8 cellular contexts compared by ENCODE assay signal in the genomic region with DNA sequence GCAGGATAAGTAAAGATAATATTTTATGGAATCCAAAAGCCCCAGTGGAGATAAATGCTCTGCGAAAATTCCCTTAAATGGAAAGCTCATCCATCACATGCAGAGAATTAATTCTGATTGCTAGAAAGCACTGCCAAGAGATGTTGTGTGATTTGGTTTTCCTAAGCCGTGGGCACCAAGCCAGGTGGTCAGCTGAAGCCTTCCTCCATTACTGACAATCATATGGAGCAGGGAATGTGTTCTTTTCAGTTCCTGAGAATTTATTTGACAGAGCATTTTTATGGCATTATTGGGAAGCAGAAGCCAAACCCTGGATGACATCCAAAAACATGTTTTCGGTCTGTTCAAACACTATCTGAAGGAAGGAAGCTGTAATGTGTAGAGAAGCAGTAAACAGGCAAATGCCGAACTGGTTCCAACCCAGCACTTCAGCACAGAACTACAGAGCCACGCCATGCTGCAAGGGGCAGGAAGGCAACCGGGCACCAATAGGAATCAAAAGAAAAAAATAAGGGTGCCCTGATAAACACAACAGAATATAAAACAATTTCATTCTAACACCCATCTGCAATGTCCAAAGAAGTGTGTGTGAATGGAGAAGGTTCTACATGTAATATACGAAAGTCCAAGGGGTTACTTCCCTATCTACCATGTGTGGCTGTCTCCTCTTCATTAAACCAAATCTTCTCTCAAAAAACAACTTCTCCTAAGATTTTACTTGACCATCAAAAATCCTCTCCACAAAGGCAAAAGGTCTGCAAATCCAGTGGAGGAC. TPM values are rescaled to one million over a fixed set of nuclear protein-coding genes. Genes with fewer than 3 reads are reported as not detected.
DNase-seq lines count a peak whose midpoint lies in the region; ATAC-seq and TF ChIP-seq lines count a peak whose summit lies in the region.

No MANE protein-coding gene starts in this region.

- peaks cover 0 to 32% (median 19%) of the 10 kb centered on the region in 9 donors for H3K4me1 ChIP-seq in heart right ventricle
- peaks cover 0 to 34% (median 31%) of the 10 kb centered on the region in 4 donors for H3K4me1 ChIP-seq in sigmoid colon
- peaks cover 3% of the 10 kb centered on the region; the same call in 1 of the 2 replicates for H3K4me1 ChIP-seq in H9 (ENCODE audit: insufficient read depth, low read length)

- H3K18ac ChIP-seq in H9 (ENCODE audit: insufficient read length, low read depth, low read length) = no peak overlapping the region

- no peak overlapping the region for H3K4ac ChIP-seq in H9 (ENCODE audit: low read depth, low read length)

- no peak for TF ChIP-seq POLR2A in sigmoid colon (IDR thresholded peaks at IDR 0.05)

- H4K8ac ChIP-seq in H9 (replicated peaks; ENCODE audit: insufficient read length, low read depth, low read length) = no peak overlapping the region

- TF ChIP-seq EP300 in sigmoid colon (IDR thresholded peaks at IDR 0.05) = no peak

- H3K4me1 Mint-ChIP-seq in H9 = peaks cover 24 to 25% of the 10 kb centered on the region in 2 experiments

- 34 to 40% methylated on average over 7 of the region's 7 CpGs for WGBS in heart right ventricle, 2 donors
- WGBS in sigmoid colon, 2 donors = 8 to 39% methylated on average over 7 of the region's 7 CpGs
- WGBS in H9 (ENCODE audit: extremely low coverage, insufficient read length, low lambda C conversion rate) = no CpG with 5 or more reads among the region's 7 CpGs

- H3K4me3 ChIP-seq in HFF-Myc (replicated peaks; ENCODE audit: low read depth, low read length) (no peak overlapping the region), heart right ventricle (peak overlapping the region in 1 of 10 donors; percentile 4), sigmoid colon (no peak overlapping the region)

- no peak overlapping the region for H2BK15ac ChIP-seq in H9 (ENCODE audit: low read depth, low read length)

- H3K79me2 ChIP-seq in H9 (ENCODE audit: insufficient read depth, low read length) = no peaks in the 10 kb centered on the region; the same call in 1 of the 2 replicates

- H4K20me1 ChIP-seq in H9 (ENCODE audit: control insufficient read depth, insufficient read depth, insufficient read length) = no peaks in the 10 kb centered on the region

- H3K27ac Mint-ChIP-seq in H9 = no peak overlapping the region; a peak in 1 of 7 replicates

- no peak overlapping the region for H3K14ac ChIP-seq in H9 (ENCODE audit: insufficient read depth, low read length)

- no peaks in the 10 kb centered on the region for H3K9me3 Mint-ChIP-seq in H9

- H3K9ac ChIP-seq in H9 (ENCODE audit: extremely low read depth, insufficient read length, low read length) = no peak overlapping the region

- H3K27me3 ChIP-seq in heart right ventricle (no peaks in the 10 kb centered on the region), sigmoid colon (no peaks in the 10 kb centered on the region), H9 (ENCODE audit: insufficient read depth, low read length) (no peaks in the 10 kb centered on the region)

- H3K36me3 Mint-ChIP-seq in H9 (ENCODE audit: insufficient read depth in 1 of 3, low read depth in 3 of 3) = peaks cover 0 to 3% (median 0%) of the 10 kb centered on the region in 3 experiments; a peak in 1 of 7 replicates

- H4K5ac ChIP-seq in H9 (ENCODE audit: insufficient read length, low read depth, low read length) = no peak overlapping the region

- peak in 6 of 8 donors; percentile 44 to 75 (median 58) for ATAC-seq in heart right ventricle
- no peak for ATAC-seq in GM18861 (IDR thresholded peaks at IDR 0.05; ENCODE audit: unreplicated experiment)
- ATAC-seq in HG03521 (IDR thresholded peaks at IDR 0.05; ENCODE audit: unreplicated experiment) = no peak

- H3K27ac ChIP-seq in VCaP (peak overlapping the region; percentile 79), heart right ventricle (peak overlapping the region in 4 of 10 donors; percentile 1 to 55 (median 14)), sigmoid colon (peak overlapping the region; percentile 21 to 61 (median 43)), H9 (ENCODE audit: insufficient read length, low read depth, low read length) (no peak overlapping the region)

- no peak overlapping the region for H2BK20ac ChIP-seq in H9 (ENCODE audit: low read depth, low read length, poor library complexity, severe bottlenecking)

- no peak overlapping the region for H3K56ac ChIP-seq in H9 (ENCODE audit: insufficient read length, low read depth, low read length)

- no peaks in the 10 kb centered on the region for H3K79me1 ChIP-seq in H9 (ENCODE audit: insufficient read depth, low read depth, low read length, poor library complexity, severe bottlenecking)

- H3K27me3 Mint-ChIP-seq in H9 (ENCODE audit: low read depth) = no peaks in the 10 kb centered on the region

- no peak overlapping the region for H4K91ac ChIP-seq in H9 (ENCODE audit: insufficient read length, low read depth, low read length)

- no peak overlapping the region for H3K4me3 Mint-ChIP-seq in H9

- DNase-seq in HFF-Myc (ENCODE audit: extremely low read depth, low read depth) (peak; percentile 74), heart right ventricle (peak in 1 of 2 donors; percentile 15), sigmoid colon (no peak), COLO668 (lab: John Stamatoyannopoulos, UW; ENCODE audit: unreplicated experiment) (no peak), H9 (no peak)

- H2BK5ac ChIP-seq in H9 (ENCODE audit: insufficient read length, low read length) = no peak overlapping the region

- H2BK120ac ChIP-seq in H9 (ENCODE audit: low read depth, low read length, poor library complexity, severe bottlenecking) = no peak overlapping the region

- intact Hi-C loops in heart right ventricle (cut with DNase I) (loop anchor here in 2 of 10 donors (5.0 kb wide), 2 partner anchors 66 to 436 kb away; no protein-coding TSS in a partner anchor), sigmoid colon (cut with DNase I) (loop anchor here (5.0 kb wide), 1 partner anchor 326 kb away; the partner anchor contains the start of gene LHFPL2)

- no peak overlapping the region for H3K23ac ChIP-seq in H9 (ENCODE audit: insufficient read length, low read depth, low read length)

- H2BK12ac ChIP-seq in H9 (ENCODE audit: insufficient read length, low read depth, low read length) = no peak overlapping the region

- H3K36me3 ChIP-seq in heart right ventricle (peaks cover 0 to 10% (median 0%) of the 10 kb centered on the region in 9 donors), sigmoid colon (no peaks in the 10 kb centered on the region)

- no peaks in the 10 kb centered on the region for H3K23me2 ChIP-seq in H9 (ENCODE audit: insufficient read length, low read depth, low read length, poor library complexity, severe bottlenecking)

- no peak overlapping the region for H2AFZ ChIP-seq in H9 (ENCODE audit: low read length)

- TF ChIP-seq CTCF in HFF-Myc (IDR thresholded peaks at IDR 0.05; ENCODE audit: low read depth, low read length, missing control alignments) (no peak), VCaP (conservative IDR thresholded peaks at IDR 0.05) (no peak), heart right ventricle (IDR thresholded peaks at IDR 0.05) (no peak), sigmoid colon (IDR thresholded peaks at IDR 0.05) (no peak), H9 (conservative IDR thresholded peaks at IDR 0.05) (no peak)

- no peak overlapping the region for H3T11ph ChIP-seq in H9 (ENCODE audit: low read length)

- no peak overlapping the region for H3K4me2 ChIP-seq in H9 (ENCODE audit: insufficient read depth, insufficient read length, low read length)

- H3K9me3 ChIP-seq in heart right ventricle = no peaks in the 10 kb centered on the region
- H3K9me3 ChIP-seq in sigmoid colon = no peaks in the 10 kb centered on the region
- H3K9me3 ChIP-seq in H9 (ENCODE audit: control insufficient read depth, low read depth, low read length) = no peaks in the 10 kb centered on the region

- H2AK5ac ChIP-seq in H9 (ENCODE audit: insufficient read length, low read length) = no peak overlapping the region

RNA-seq across cellular contexts. Expression of gene ARSB, which starts 12.3 kb away (rescaled TPM):
- 10 to 100 TPM; 10.1 to 21.4 (median 14.8) TPM for total RNA-seq in heart right ventricle
- polyA plus RNA-seq in heart right ventricle = 1 to 10 TPM; 1.7 to 3.5 TPM
- total RNA-seq in sigmoid colon = 10 to 100 TPM in 3 of 4 donors, 1 to 10 TPM in 1; 8.6 to 22.2 (median 17.0) TPM
- polyA plus RNA-seq in sigmoid colon = 1 to 10 TPM; 1.2 to 4.8 (median 2.8) TPM
- total RNA-seq in H9 (2021) = 11.4 and 12.0 TPM in 2 replicates

Comparison
In these comparisons a context has a peak if more than half of its experiments do, and no peak if none do; other contexts are left out.
1. ATAC-seq: peak in heart right ventricle (6 of 8); none in GM18861 (single experiment) and HG03521 (single experiment).